In genomic region chr12:93381183-93381975, GRCh38 we compare ENCODE assay signal across 8 cellular contexts. TPM values are rescaled to one million over a fixed set of nuclear protein-coding genes. Genes with fewer than 3 reads are reported as not detected.
DNase-seq lines count a peak whose midpoint lies in the region; ATAC-seq lines count a peak whose summit lies in the region.

No MANE protein-coding gene starts in this region.

- no peaks in the 10 kb centered on the region for H3K27me3 ChIP-seq in stomach smooth muscle (ENCODE audit: control insufficient read depth in 1 of 2, insufficient read depth in 2 of 2, low read length in 2 of 2)

- no peaks in the 10 kb centered on the region for H3K9me3 Mint-ChIP-seq in activated CD4-positive, alpha-beta T cell treated with anti-CD3 and anti-CD28 coated beads, Interleukin-2, amount 10 ng/mL, durations not matched to agents 24 days and 14 days
- H3K9me3 Mint-ChIP-seq in activated naive CD8-positive, alpha-beta T cell treated with anti-CD3 and anti-CD28 coated beads, Interleukin-2, amount 10 ng/mL, durations not matched to agents 7 days and 5 days, result no peaks in the 10 kb centered on the region

- DNase-seq in activated CD4-positive, alpha-beta T cell treated with anti-CD3 and anti-CD28 coated beads, Interleukin-2, amount 10 ng/mL, durations not matched to agents 24 days and 14 days, result no peak
- no peak for DNase-seq in activated CD4-positive, alpha-beta T cell treated with anti-CD3 and anti-CD28 coated beads, Interleukin-2, amount 50 U/mL, for 48 hours
- no peak for DNase-seq in activated naive CD8-positive, alpha-beta T cell treated with anti-CD3 and anti-CD28 coated beads, Interleukin-2, amount 10 ng/mL, durations not matched to agents 7 days and 5 days
- DNase-seq in iris pigment epithelial cell (ENCODE audit: low read depth) (peak; percentile 68), GM19238 (ENCODE audit: insufficient read length, low spot score) (no peak)
- no peak for DNase-seq in stimulated activated CD4-positive, alpha-beta T cell treated with anti-CD3 and anti-CD28 coated beads, Interleukin-4, amount 100 ng/mL, for 4 hours

- H3K4me3 Mint-ChIP-seq in activated CD4-positive, alpha-beta T cell treated with anti-CD3 and anti-CD28 coated beads, Interleukin-2, amount 10 ng/mL, durations not matched to agents 24 days and 14 days, result peak overlapping the region; percentile 100
- peak overlapping the region; percentile 100 for H3K4me3 Mint-ChIP-seq in activated naive CD8-positive, alpha-beta T cell treated with anti-CD3 and anti-CD28 coated beads, Interleukin-2, amount 10 ng/mL, durations not matched to agents 7 days and 5 days

- peaks cover 27% of the 10 kb centered on the region for H3K36me3 Mint-ChIP-seq in activated CD4-positive, alpha-beta T cell treated with anti-CD3 and anti-CD28 coated beads, Interleukin-2, amount 10 ng/mL, durations not matched to agents 24 days and 14 days (ENCODE audit: low read depth)
- peaks cover 12% of the 10 kb centered on the region for H3K36me3 Mint-ChIP-seq in activated naive CD8-positive, alpha-beta T cell treated with anti-CD3 and anti-CD28 coated beads, Interleukin-2, amount 10 ng/mL, durations not matched to agents 7 days and 5 days

- no peak for ATAC-seq in activated naive CD8-positive, alpha-beta T cell treated with anti-CD3 and anti-CD28 coated beads, Interleukin-2, amount 10 ng/mL, durations not matched to agents 7 days and 5 days (ENCODE audit: low read depth)
- no peak for ATAC-seq in HG02588 (IDR thresholded peaks at IDR 0.05; ENCODE audit: unreplicated experiment)

- H3K27ac Mint-ChIP-seq in activated CD4-positive, alpha-beta T cell treated with anti-CD3 and anti-CD28 coated beads, Interleukin-2, amount 10 ng/mL, durations not matched to agents 24 days and 14 days, result peak overlapping the region; percentile 70
- peak overlapping the region; percentile 24 for H3K27ac Mint-ChIP-seq in activated naive CD8-positive, alpha-beta T cell treated with anti-CD3 and anti-CD28 coated beads, Interleukin-2, amount 10 ng/mL, durations not matched to agents 7 days and 5 days

- no peaks in the 10 kb centered on the region for H3K36me3 ChIP-seq in stomach smooth muscle (ENCODE audit: control insufficient read depth in 2 of 2, insufficient read depth in 2 of 2, low read length in 2 of 2)

- peaks cover 34% of the 10 kb centered on the region for H3K4me1 ChIP-seq in stomach smooth muscle (ENCODE audit: control insufficient read depth, insufficient read depth, low read length)

- POLR2A ChIA-PET in activated naive CD8-positive, alpha-beta T cell treated with anti-CD3 and anti-CD28 coated beads, Interleukin-2, amount 10 ng/mL, durations not matched to agents 7 days and 5 days (lab: Charles Lee), result interaction anchor here (0.6 to 1.3 kb wide), 3 partner anchors 18 to 693 kb away, joined by 3 to 5 read pairs (median 5); partner anchors contain the start of gene EEA1

- H3K9ac ChIP-seq in stomach smooth muscle (ENCODE audit: low read length in 2 of 2), result peak overlapping the region; percentile 31 to 85

- H3K9me3 ChIP-seq in stomach smooth muscle (ENCODE audit: control insufficient read depth in 2 of 2, low read length in 2 of 2), result no peaks in the 10 kb centered on the region

- peak overlapping the region; percentile 97 to 99 for H3K4me3 ChIP-seq in stomach smooth muscle (ENCODE audit: low read length in 2 of 2)

- no peaks in the 10 kb centered on the region for H3K27me3 Mint-ChIP-seq in activated CD4-positive, alpha-beta T cell treated with anti-CD3 and anti-CD28 coated beads, Interleukin-2, amount 10 ng/mL, durations not matched to agents 24 days and 14 days
- H3K27me3 Mint-ChIP-seq in activated naive CD8-positive, alpha-beta T cell treated with anti-CD3 and anti-CD28 coated beads, Interleukin-2, amount 10 ng/mL, durations not matched to agents 7 days and 5 days, result no peaks in the 10 kb centered on the region

- intact Hi-C loops in activated CD4-positive, alpha-beta T cell treated with anti-CD3 and anti-CD28 coated beads, Interleukin-2, amount 10 ng/mL, durations not matched to agents 24 days and 14 days (cut with micrococcal nuclease), result loop anchor here (5.0 kb wide), 1 partner anchor 594 kb away; no protein-coding TSS in a partner anchor

- peaks cover 42% of the 10 kb centered on the region for H3K4me1 Mint-ChIP-seq in activated CD4-positive, alpha-beta T cell treated with anti-CD3 and anti-CD28 coated beads, Interleukin-2, amount 10 ng/mL, durations not matched to agents 24 days and 14 days
- peaks cover 38% of the 10 kb centered on the region for H3K4me1 Mint-ChIP-seq in activated naive CD8-positive, alpha-beta T cell treated with anti-CD3 and anti-CD28 coated beads, Interleukin-2, amount 10 ng/mL, durations not matched to agents 7 days and 5 days

- H3K27ac ChIP-seq in stomach smooth muscle (ENCODE audit: low read length), result peak overlapping the region; percentile 6

RNA-seq across cellular contexts. Expression of gene NUDT4, which starts 3.7 kb away (rescaled TPM):
- 86.6 and 94.5 TPM in 2 replicates for total RNA-seq in activated CD4-positive, alpha-beta T cell treated with anti-CD3 and anti-CD28 coated beads, Interleukin-2, amount 10 ng/mL, durations not matched to agents 24 days and 14 days
- total RNA-seq in activated naive CD8-positive, alpha-beta T cell treated with anti-CD3 and anti-CD28 coated beads, Interleukin-2, amount 10 ng/mL, durations not matched to agents 7 days and 5 days, result 10 to 100 TPM; 62.0 to 62.6 TPM
